ENCODE assay signal across 15 cellular contexts in the genomic region with DNA sequence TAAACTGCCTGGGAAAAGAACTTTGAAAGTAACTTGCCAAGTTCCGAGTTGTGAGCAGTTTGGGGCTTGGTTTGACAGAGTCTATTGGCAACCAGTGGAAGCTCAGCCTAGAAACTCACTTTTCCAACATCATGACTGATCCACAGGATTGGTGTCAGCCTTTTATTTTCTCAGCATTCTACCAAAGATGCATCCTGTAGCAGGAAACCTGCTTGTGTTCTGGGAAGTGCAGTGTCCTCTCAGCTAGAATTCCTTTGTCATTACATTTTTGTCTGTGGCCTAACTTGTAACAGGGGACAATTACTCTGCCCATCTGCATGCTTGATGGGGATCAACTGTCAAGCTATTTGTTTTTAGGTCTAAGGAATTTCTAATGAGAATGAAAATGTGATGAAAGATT.
"Had no signal": no experiment of that assay in that cellular context is flagged by ENCODE, and none has a peak within 500 bp of the region (broad histone marks: within the 10 kb centered on the region; RNA-seq: fewer than 3 reads in every experiment).

No MANE protein-coding gene starts in this region.

- H3K4me1 ChIP-seq: ascending aorta had no signal

- H3K27me3 ChIP-seq: ascending aorta, dorsolateral prefrontal cortex, hepatocyte, upper lobe of right lung had no signal

- H3K4me3 Mint-ChIP-seq: activated naive CD4-positive, alpha-beta T cell treated with anti-CD3 and anti-CD28 coated beads for 36 hours; endodermal cell; naive thymus-derived CD4-positive, alpha-beta T cell had no signal

- H3K36me3 ChIP-seq: ascending aorta had no signal

- ATAC-seq: activated CD4-positive, CD25-positive, alpha-beta regulatory T cell treated with anti-CD3 and anti-CD28 coated beads, Interleukin-2, amount 50 U/mL, for 24 hours; naive thymus-derived CD4-positive, alpha-beta T cell; right cardiac atrium; stimulated activated naive CD8-positive, alpha-beta T cell treated with anti-CD3 and anti-CD28 coated beads, Interleukin-15, Interleukin-2, amounts not matched to agents 100 U/mL and 50 U/mL, for 24 hours; upper lobe of right lung had no signal

- H3K9me3 ChIP-seq: ascending aorta, upper lobe of right lung had no signal

- H3K4me3 ChIP-seq: ascending aorta, dorsolateral prefrontal cortex, hepatocyte, upper lobe of right lung had no signal

- H3K27ac ChIP-seq: hepatocyte, upper lobe of right lung had no signal

- H3K27ac Mint-ChIP-seq: activated naive CD4-positive, alpha-beta T cell treated with anti-CD3 and anti-CD28 coated beads for 36 hours; endodermal cell; naive thymus-derived CD4-positive, alpha-beta T cell had no signal

- H3K9me3 Mint-ChIP-seq: activated naive CD4-positive, alpha-beta T cell treated with anti-CD3 and anti-CD28 coated beads for 36 hours; endodermal cell had no signal

- DNase-seq: activated CD4-positive, alpha-beta T cell treated with anti-CD3 and anti-CD28 coated beads, Interleukin-2, amount 50 U/mL, for 1 hour; activated naive CD4-positive, alpha-beta T cell treated with anti-CD3 and anti-CD28 coated beads for 36 hours; dorsolateral prefrontal cortex; endodermal cell; naive thymus-derived CD4-positive, alpha-beta T cell; right cardiac atrium; small intestine; stimulated activated CD4-positive, alpha-beta T cell treated with anti-CD3 and anti-CD28 coated beads, Interleukin-4, amount 100 ng/mL, for 4 hours; stimulated activated CD8-positive, alpha-beta memory T cell treated with anti-CD3 and anti-CD28 coated beads, Interleukin-4, amount 100 ng/mL, for 48 hours; stimulated activated naive CD8-positive, alpha-beta T cell treated with anti-CD3 and anti-CD28 coated beads, Interleukin-15, Interleukin-2, amounts not matched to agents 100 U/mL and 50 U/mL, for 24 hours; upper lobe of right lung had no signal

- H2AFZ ChIP-seq: hepatocyte had no signal

- H3K27me3 Mint-ChIP-seq: naive thymus-derived CD4-positive, alpha-beta T cell had no signal

- H3K4me2 ChIP-seq: hepatocyte had no signal

- FAIRE-seq: bronchial epithelial cell, small intestine had no signal
